Comparison of ENCODE assay signal across 10 cellular contexts in genomic region chr14:22982013-22982476, GRCh38. TPM values are rescaled to one million over a fixed set of nuclear protein-coding genes. Genes with fewer than 3 reads are reported as not detected.
DNase-seq lines count a peak whose midpoint lies in the region; ATAC-seq, FAIRE-seq and TF ChIP-seq lines count a peak whose summit lies in the region.
"Had no signal": no experiment of that assay in that cellular context is flagged by ENCODE, and none has a peak within 500 bp of the region (broad histone marks: within the 10 kb centered on the region; RNA-seq: fewer than 3 reads in every experiment).

No MANE protein-coding gene starts in this region.

- H3K4me1 ChIP-seq in adipocyte (ENCODE audit: control insufficient read depth, insufficient read depth, low read length) (peaks cover 32% of the 10 kb centered on the region), thymus (ENCODE audit: control insufficient read depth, insufficient read depth, low read length) (peaks cover 11% of the 10 kb centered on the region)

- H3K27me3 ChIP-seq in adipocyte (replicated peaks; ENCODE audit: control insufficient read depth, insufficient read depth, low read length) (no peaks in the 10 kb centered on the region), thymus (ENCODE audit: control insufficient read depth, insufficient read depth) (peaks cover 18% of the 10 kb centered on the region)

- POLR2A ChIA-PET in activated CD4-positive, alpha-beta T cell treated with anti-CD3 and anti-CD28 coated beads for 36 hours (lab: Charles Lee), result interaction anchor here (1.6 kb wide), 1 partner anchor 113 kb away, joined by 6 read pairs; the partner anchor contains the start of genes ACIN1 and C14orf119

- H3K27me3 Mint-ChIP-seq in activated CD4-positive, alpha-beta T cell treated with anti-CD3 and anti-CD28 coated beads for 36 hours, result no peaks in the 10 kb centered on the region

- no peak for TF ChIP-seq CTCF in D721Med (IDR thresholded peaks at IDR 0.05; ENCODE audit: insufficient read depth, missing control alignments)

- peak; percentile 2 for ATAC-seq in activated CD4-positive, alpha-beta T cell treated with anti-CD3 and anti-CD28 coated beads for 36 hours
- ATAC-seq in left lobe of liver, result peak; percentile 3

- no peaks in the 10 kb centered on the region for H3K9me3 ChIP-seq in adipocyte (ENCODE audit: control insufficient read depth, low read length)
- H3K9me3 ChIP-seq in thymus (ENCODE audit: control insufficient read depth), result no peaks in the 10 kb centered on the region

- FAIRE-seq in D721Med (lab: Jason Lieb, UNC), result no peak

- no peaks in the 10 kb centered on the region for H3K36me3 ChIP-seq in adipocyte (ENCODE audit: control insufficient read depth, insufficient read depth, low read length, severe bottlenecking)
- H3K36me3 ChIP-seq in thymus (ENCODE audit: control insufficient read depth, insufficient read depth), result peaks cover 5% of the 10 kb centered on the region

- intact Hi-C loops in activated CD4-positive, alpha-beta T cell treated with anti-CD3 and anti-CD28 coated beads for 36 hours (cut with DNase I, micrococcal nuclease), result loop anchor here (1.0 to 10.0 kb wide), 7 partner anchors 25 to 159 kb away; partner anchors contain the start of genes HAUS4 (in 1 of the 2), LRP10 (in 1 of the 2), MRPL52 (in 1 of the 2) and PRMT5 (in 1 of the 2)

- H3K27ac Mint-ChIP-seq in activated CD4-positive, alpha-beta T cell treated with anti-CD3 and anti-CD28 coated beads for 36 hours, result no peak overlapping the region
- H3K27ac Mint-ChIP-seq: naive B cell had no signal

- CTCF ChIA-PET in activated CD4-positive, alpha-beta T cell treated with anti-CD3 and anti-CD28 coated beads for 36 hours (lab: Charles Lee), result interaction anchor here (0.6 to 18.1 kb wide), 28 partner anchors 9 to 998 kb away, joined by 3 to 751 read pairs (median 5); partner anchors contain the start of genes CDH24, HAUS4, PRMT5 and RBM23

- WGBS in thymus, result 2% methylated on average over 36 of the region's 36 CpGs

- H3K4me3 Mint-ChIP-seq in activated CD4-positive, alpha-beta T cell treated with anti-CD3 and anti-CD28 coated beads for 36 hours, result no peak overlapping the region

- H3K4me3 ChIP-seq in adipocyte (ENCODE audit: low read length), result peak overlapping the region; percentile 84
- H3K4me3 ChIP-seq in thymus (ENCODE audit: low read length), result peak overlapping the region; percentile 80

- peaks cover 7% of the 10 kb centered on the region for H3K4me1 Mint-ChIP-seq in activated CD4-positive, alpha-beta T cell treated with anti-CD3 and anti-CD28 coated beads for 36 hours

- H3K36me3 Mint-ChIP-seq in activated CD4-positive, alpha-beta T cell treated with anti-CD3 and anti-CD28 coated beads for 36 hours (ENCODE audit: low read depth), result no peaks in the 10 kb centered on the region
- H3K36me3 Mint-ChIP-seq: naive B cell had no signal

- peak overlapping the region; percentile 87 for H3K9ac ChIP-seq in adipocyte (ENCODE audit: low read length)

- no peaks in the 10 kb centered on the region for H3K9me3 Mint-ChIP-seq in activated CD4-positive, alpha-beta T cell treated with anti-CD3 and anti-CD28 coated beads for 36 hours (ENCODE audit: low read depth)
- H3K9me3 Mint-ChIP-seq: naive B cell had no signal

- H3K27ac ChIP-seq in thymus (ENCODE audit: low read depth), result peak overlapping the region; percentile 64

- DNase-seq in activated CD4-positive, alpha-beta T cell treated with anti-CD3 and anti-CD28 coated beads for 36 hours, result peak; percentile 22
- no peak for DNase-seq in activated CD4-positive, alpha-beta T cell treated with anti-CD3 and anti-CD28 coated beads, Interleukin-2, amount 50 U/mL, for 4 hours
- DNase-seq in adipocyte (ENCODE audit: low read depth) (no peak), left lobe of liver (ENCODE audit: low spot score) (no peak), LoVo (ENCODE audit: low spot score) (no peak), EL (no peak), D721Med (ENCODE audit: insufficient read length, low spot score) (no peak)
- DNase-seq: SHP77 treated with DMSO at 0.1 percent for 48 hours had no signal

RNA-seq across cellular contexts. Expression of gene AJUBA, which starts 0.3 kb away (rescaled TPM):
- total RNA-seq in activated CD4-positive, alpha-beta T cell treated with anti-CD3 and anti-CD28 coated beads for 36 hours, result 1 to 10 TPM; 2.9 to 3.2 TPM
- 8.6 TPM for total RNA-seq in left lobe of liver
- 22.4 TPM for polyA plus RNA-seq in thymus

RNA-seq across cellular contexts. Expression of gene HAUS4, which starts 25.2 kb away (rescaled TPM):
- 10 to 100 TPM; 62.5 to 84.4 TPM for total RNA-seq in activated CD4-positive, alpha-beta T cell treated with anti-CD3 and anti-CD28 coated beads for 36 hours
- total RNA-seq in left lobe of liver, result 9.7 TPM
- polyA plus RNA-seq in thymus, result 30.5 TPM

RNA-seq across cellular contexts. Expression of gene C14orf93, which starts 27.9 kb away (rescaled TPM):
- 10 to 100 TPM; 10.7 to 11.5 TPM for total RNA-seq in activated CD4-positive, alpha-beta T cell treated with anti-CD3 and anti-CD28 coated beads for 36 hours
- 4.3 TPM for total RNA-seq in left lobe of liver
- 17.5 TPM for polyA plus RNA-seq in thymus

RNA-seq across cellular contexts. Expression of gene PSMB5, which starts 52.7 kb away (rescaled TPM):
- 100 to 1,000 TPM; 104 to 129 TPM for total RNA-seq in activated CD4-positive, alpha-beta T cell treated with anti-CD3 and anti-CD28 coated beads for 36 hours
- total RNA-seq in left lobe of liver, result 59.9 TPM
- polyA plus RNA-seq in thymus, result 71.0 TPM

RNA-seq across cellular contexts. Expression of gene PRMT5, which starts 52.9 kb away (rescaled TPM):
- 100 to 1,000 TPM; 121 to 151 TPM for total RNA-seq in activated CD4-positive, alpha-beta T cell treated with anti-CD3 and anti-CD28 coated beads for 36 hours
- total RNA-seq in left lobe of liver, result 19.7 TPM
- 31.8 TPM for polyA plus RNA-seq in thymus
